ENCODE assay signal across 8 cellular contexts in genomic region chr10:21732067-21732772, GRCh38.
A peak's percentile ranks its signal among the peaks of the same experiment; 100 is the strongest.
DNase-seq lines count a peak whose midpoint lies in the region; ATAC-seq and TF ChIP-seq lines count a peak whose summit lies in the region.

No MANE protein-coding gene starts in this region.

- H3K27ac ChIP-seq in AG04450 (ENCODE audit: low read depth, low read length) (no peak overlapping the region), osteoblast (ENCODE audit: low read depth, low read length) (no peak overlapping the region)

- POLR2A ChIA-PET in AG04450 (lab: Yijun Ruan, JAX): interaction anchor here (1.4 kb wide), 1 partner anchor 236 kb away, joined by 5 read pairs; no protein-coding TSS in a partner anchor

- no peaks in the 10 kb centered on the region for H3K27me3 ChIP-seq in AG04450 (ENCODE audit: control insufficient read depth, insufficient read depth, low read length)
- H3K27me3 ChIP-seq in osteoblast (ENCODE audit: insufficient read depth, low read length): no peaks in the 10 kb centered on the region

- no peak overlapping the region for H3K4me3 ChIP-seq in AG04450 (ENCODE audit: low read depth, low read length)
- no peak overlapping the region for H3K4me3 ChIP-seq in osteoblast (ENCODE audit: insufficient read depth, low read length)

- H3K4me1 ChIP-seq in osteoblast (ENCODE audit: insufficient read depth, low read length): peaks cover 9% of the 10 kb centered on the region

- no peak overlapping the region for H3K4me3 Mint-ChIP-seq in activated T-helper 17 cell treated with anti-CD3 and anti-CD28 coated beads, Interleukin-2, amount 50 U/mL, for 72 hours

- CTCF ChIA-PET in AG04450 (lab: Charles Lee): interaction anchor here (0.6 to 5.2 kb wide), 30 partner anchors 8 to 654 kb away, joined by 3 to 55 read pairs (median 4); partner anchors contain the start of gene SKIDA1

- H4K20me1 ChIP-seq in osteoblast (ENCODE audit: insufficient read depth, low read length): peaks cover 2% of the 10 kb centered on the region

- peak; percentile 61 for DNase-seq in AG04450 (ENCODE audit: low read depth, low spot score)
- DNase-seq in NCI-H2227 treated with DMSO at 0.1 percent for 48 hours (lab: John Stamatoyannopoulos, UW): peak; percentile 9
- DNase-seq in globus pallidus (ENCODE audit: low spot score): peak; percentile 74
- DNase-seq in osteoblast (ENCODE audit: insufficient read length, low spot score, missing footprints): no peak
- no peak for DNase-seq in cortex of kidney (lab: John Stamatoyannopoulos, UW)

- TF ChIP-seq CTCF in AG04450 (IDR thresholded peaks at IDR 0.05; ENCODE audit: low read depth, low read length) (peak; percentile 98), GM12874 (IDR thresholded peaks at IDR 0.05; ENCODE audit: insufficient read depth, low read depth, low read length) (peak; percentile 92), osteoblast (IDR thresholded peaks at IDR 0.05; ENCODE audit: extremely low read depth, low read depth, low read length) (peak; percentile 93)

- H3K36me3 Mint-ChIP-seq in activated T-helper 17 cell treated with anti-CD3 and anti-CD28 coated beads, Interleukin-2, amount 50 U/mL, for 72 hours (ENCODE audit: low read depth): peaks cover 79% of the 10 kb centered on the region

- H2AFZ ChIP-seq in osteoblast (ENCODE audit: low read length): no peak overlapping the region

- no peaks in the 10 kb centered on the region for H3K9me3 ChIP-seq in AG04450 (ENCODE audit: control insufficient read depth, insufficient read depth, low read length)
- H3K9me3 ChIP-seq in osteoblast (ENCODE audit: low read depth, low read length): no peaks in the 10 kb centered on the region

- no peaks in the 10 kb centered on the region for H3K27me3 Mint-ChIP-seq in activated T-helper 17 cell treated with anti-CD3 and anti-CD28 coated beads, Interleukin-2, amount 50 U/mL, for 72 hours

- H3K36me3 ChIP-seq in osteoblast (ENCODE audit: insufficient read depth, low read length): peaks cover 31% of the 10 kb centered on the region

- peak; percentile 57 for ATAC-seq in HG02798 (IDR thresholded peaks at IDR 0.05; ENCODE audit: poor library complexity, unreplicated experiment)
- ATAC-seq in activated T-helper 17 cell treated with anti-CD3 and anti-CD28 coated beads, Interleukin-2, amount 50 U/mL, for 72 hours (replicated peaks): peak; percentile 62

- peaks cover 3% of the 10 kb centered on the region for H3K79me2 ChIP-seq in osteoblast (ENCODE audit: insufficient read depth, low read length)

- no peak overlapping the region for H3K4me2 ChIP-seq in osteoblast (ENCODE audit: insufficient read depth, low read length)

- no peaks in the 10 kb centered on the region for H3K9me3 Mint-ChIP-seq in activated T-helper 17 cell treated with anti-CD3 and anti-CD28 coated beads, Interleukin-2, amount 50 U/mL, for 72 hours

- H3K27ac Mint-ChIP-seq in activated T-helper 17 cell treated with anti-CD3 and anti-CD28 coated beads, Interleukin-2, amount 50 U/mL, for 72 hours: no peak overlapping the region

- peaks cover 21% of the 10 kb centered on the region for H3K4me1 Mint-ChIP-seq in activated T-helper 17 cell treated with anti-CD3 and anti-CD28 coated beads, Interleukin-2, amount 50 U/mL, for 72 hours

Comparison
In these comparisons a context has a peak if more than half of its experiments do, and no peak if none do; other contexts are left out.
1. DNase-seq: peak in AG04450 (single experiment), NCI-H2227 treated with DMSO at 0.1 percent for 48 hours (single experiment) and globus pallidus (single experiment); none in osteoblast (single experiment) and cortex of kidney (single experiment).
2. Peak in every context shown above with its lines, with median percentiles within 50 percentile points of each other: CTCF ChIP-seq.